ENCODE assay signal across 8 cellular contexts in the genomic region with DNA sequence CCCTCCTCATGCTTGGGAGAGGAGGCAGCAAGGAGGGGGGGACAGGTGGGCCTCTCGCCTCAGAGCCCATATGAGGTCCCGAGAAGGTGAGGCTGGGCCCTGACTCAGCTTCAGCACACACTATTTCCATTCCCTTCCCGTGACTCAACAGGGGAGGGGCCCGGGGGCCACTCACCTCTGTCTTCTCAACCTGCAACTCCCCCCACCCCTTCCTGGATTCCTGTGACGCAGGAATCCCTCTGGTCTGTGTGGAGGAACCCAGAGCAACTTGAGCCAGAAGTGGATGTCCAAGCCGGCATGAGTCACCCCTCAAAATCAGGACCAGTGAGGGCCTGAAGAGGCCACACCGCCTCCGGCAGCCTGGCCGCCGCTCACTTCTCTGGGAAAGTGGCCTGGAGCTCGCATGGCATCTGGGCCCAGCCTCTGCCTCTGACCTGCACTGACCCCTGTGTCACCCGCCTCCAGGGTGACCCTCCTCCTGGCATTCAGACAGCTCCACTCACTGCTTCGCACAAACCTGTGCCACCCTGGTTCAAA.
DNase-seq lines count a peak whose midpoint lies in the region; ATAC-seq, FAIRE-seq and TF ChIP-seq lines count a peak whose summit lies in the region.
"Not testable (repeated sequence)": the region's sequence is repeated elsewhere in the genome, so short reads cannot be mapped to it uniquely, and the experiment has no call there.

No MANE protein-coding gene starts in this region.

- not testable (repeated sequence) for H3K27me3 ChIP-seq in ACC112 (ENCODE audit: insufficient read depth, low read length); MG63; bronchial epithelial cell (ENCODE audit: control insufficient read depth, insufficient read depth, low read length); heart right ventricle; left lung; thoracic aorta (replicated peaks; ENCODE audit: insufficient read depth)

- H3K27ac ChIP-seq in ACC112 (ENCODE audit: low read depth, low read length): peak overlapping the region; percentile 55
- H3K27ac ChIP-seq in heart right ventricle, left lung, thoracic aorta: not testable (repeated sequence)

- not testable (repeated sequence) for H3K9me3 ChIP-seq in MG63, heart right ventricle, left lung, thoracic aorta

- not testable (repeated sequence) for H2AFZ ChIP-seq in ACC112 (ENCODE audit: low read length, unreplicated experiment)

- not testable (repeated sequence) for TF ChIP-seq CTCF in bronchial epithelial cell (IDR thresholded peaks at IDR 0.05; ENCODE audit: insufficient read depth, low read length, severe bottlenecking); heart right ventricle (IDR thresholded peaks at IDR 0.05); left lung (IDR thresholded peaks at IDR 0.05); omental fat pad (IDR thresholded peaks at IDR 0.05); thoracic aorta (IDR thresholded peaks at IDR 0.05)

- H3K79me2 ChIP-seq in ACC112 (ENCODE audit: control insufficient read depth, insufficient read depth, low read length, unreplicated experiment): not testable (repeated sequence)

- not testable (repeated sequence) for H3K4me3 ChIP-seq in ACC112 (ENCODE audit: low read depth, low read length); MG63; bronchial epithelial cell (ENCODE audit: low read depth, low read length); heart right ventricle; left lung; thoracic aorta

- H3K4me1 ChIP-seq in ACC112 (ENCODE audit: control insufficient read depth, insufficient read depth, low read length, unreplicated experiment); heart right ventricle; left lung: not testable (repeated sequence)
- peaks cover 0 to 10% of the 10 kb centered on the region in 2 donors for H3K4me1 ChIP-seq in thoracic aorta (ENCODE audit: control insufficient read depth in 1 of 2, low read depth in 2 of 2)

- FAIRE-seq in bronchial epithelial cell (lab: Jason Lieb, UNC): peak; percentile 97

- WGBS in heart right ventricle, 2 donors: 52 to 63% methylated on average over 4 to 6 of the region's 13 CpGs

- peak; percentile 80 for DNase-seq in MG63
- DNase-seq in bronchial epithelial cell (ENCODE audit: low read depth); heart right ventricle; omental fat pad (ENCODE audit: low spot score); thoracic aorta (ENCODE audit: low spot score): not testable (repeated sequence)
- DNase-seq in left lung: peak; percentile 75 to 88

- peak; percentile 33 to 41 for ATAC-seq in activated CD4-positive, CD25-positive, alpha-beta regulatory T cell treated with anti-CD3 and anti-CD28 coated beads, Interleukin-2, amount 50 U/mL, for 24 hours
- ATAC-seq in heart right ventricle (peak; percentile 18 to 79 (median 64)), left lung (peak; percentile 88), omental fat pad (ENCODE audit: low FRiP score) (peak; percentile 95), thoracic aorta (ENCODE audit: insufficient number of reproducible peaks, low FRiP score, low read depth) (peak; percentile 55)

- intact Hi-C loops in heart right ventricle (cut with DNase I); left lung (cut with DNase I): not testable (repeated sequence)

- H3K36me3 ChIP-seq in ACC112 (ENCODE audit: insufficient read depth, low read length); MG63; bronchial epithelial cell (ENCODE audit: control insufficient read depth, insufficient read depth, low read length); heart right ventricle; left lung; thoracic aorta: not testable (repeated sequence)

Comparison
In these comparisons a context has a peak if more than half of its experiments do, and no peak if none do; other contexts are left out.
1. ATAC-seq: peak in every context shown above with its lines; median percentile 95 in omental fat pad; 88 in left lung; 64 in heart right ventricle; 55 in thoracic aorta; 37 in activated CD4-positive, CD25-positive, alpha-beta regulatory T cell treated with anti-CD3 and anti-CD28 coated beads, Interleukin-2, amount 50 U/mL, for 24 hours.